ENCODE assay signal across 1 cellular context in the genomic region with DNA sequence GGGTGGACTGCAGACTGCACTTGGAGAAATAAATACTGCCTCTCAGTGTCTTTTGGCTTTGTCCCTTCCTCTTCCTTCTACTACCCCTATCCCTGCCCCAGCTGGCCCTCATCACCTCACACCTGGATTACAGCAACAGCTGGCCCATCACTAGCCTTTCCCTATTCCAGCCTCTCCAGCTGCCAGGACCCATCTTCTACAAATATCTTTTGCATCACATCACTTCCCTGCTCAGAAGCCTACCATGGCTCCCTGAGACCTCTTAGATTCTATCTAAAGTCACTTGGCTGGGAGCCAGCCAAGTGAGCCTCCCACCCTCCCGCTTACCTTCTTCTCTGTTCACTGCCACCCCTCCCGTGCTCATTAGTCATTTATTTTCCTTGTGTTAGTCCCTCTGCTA.
TF ChIP-seq lines count a peak whose summit lies in the region.

No MANE protein-coding gene starts in this region.

TF ChIP-seq in IMR-90, 13 proteins besides CTCF, POLR2A, EP300 and RAD21:
- TF ChIP-seq RCOR1 (IDR thresholded peaks at IDR 0.05; ENCODE audit: insufficient replicate concordance, low read length) (no peak), FOS (IDR thresholded peaks at IDR 0.05; ENCODE audit: low read depth, low read length) (no peak), RFX5 (IDR thresholded peaks at IDR 0.05; ENCODE audit: low read depth, low read length) (no peak), NFE2L2 (IDR thresholded peaks at IDR 0.05; ENCODE audit: low read depth, low read length) (no peak), SMC3 (IDR thresholded peaks at IDR 0.05; ENCODE audit: low read depth, low read length) (no peak), CEBPB (IDR thresholded peaks at IDR 0.05; ENCODE audit: low read depth, low read length) (no peak), BHLHE40 (IDR thresholded peaks at IDR 0.05; ENCODE audit: low read depth, low read length) (no peak), CHD1 (IDR thresholded peaks at IDR 0.05; ENCODE audit: low read depth, low read length) (no peak), MXI1 (IDR thresholded peaks at IDR 0.05; ENCODE audit: borderline replicate concordance, low read depth, low read length) (no peak), MAZ (IDR thresholded peaks at IDR 0.05; ENCODE audit: borderline replicate concordance, low read depth, low read length) (no peak)
- TF ChIP-seq, protein P1, sequence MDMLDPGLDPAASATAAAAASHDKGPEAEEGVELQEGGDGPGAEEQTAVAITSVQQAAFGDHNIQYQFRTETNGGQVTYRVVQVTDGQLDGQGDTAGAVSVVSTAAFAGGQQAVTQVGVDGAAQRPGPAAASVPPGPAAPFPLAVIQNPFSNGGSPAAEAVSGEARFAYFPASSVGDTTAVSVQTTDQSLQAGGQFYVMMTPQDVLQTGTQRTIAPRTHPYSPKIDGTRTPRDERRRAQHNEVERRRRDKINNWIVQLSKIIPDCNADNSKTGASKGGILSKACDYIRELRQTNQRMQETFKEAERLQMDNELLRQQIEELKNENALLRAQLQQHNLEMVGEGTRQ (IDR thresholded peaks at IDR 0.05; ENCODE audit: low read depth, low read length), result no peak
- TF ChIP-seq, protein P2, sequence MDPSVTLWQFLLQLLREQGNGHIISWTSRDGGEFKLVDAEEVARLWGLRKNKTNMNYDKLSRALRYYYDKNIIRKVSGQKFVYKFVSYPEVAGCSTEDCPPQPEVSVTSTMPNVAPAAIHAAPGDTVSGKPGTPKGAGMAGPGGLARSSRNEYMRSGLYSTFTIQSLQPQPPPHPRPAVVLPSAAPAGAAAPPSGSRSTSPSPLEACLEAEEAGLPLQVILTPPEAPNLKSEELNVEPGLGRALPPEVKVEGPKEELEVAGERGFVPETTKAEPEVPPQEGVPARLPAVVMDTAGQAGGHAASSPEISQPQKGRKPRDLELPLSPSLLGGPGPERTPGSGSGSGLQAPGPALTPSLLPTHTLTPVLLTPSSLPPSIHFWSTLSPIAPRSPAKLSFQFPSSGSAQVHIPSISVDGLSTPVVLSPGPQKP (IDR thresholded peaks at IDR 0.05; ENCODE audit: borderline replicate concordance, low read depth, low read length), result no peak
TF ChIP-seq in IMR-90: peak in this region for 0.
